In genomic region chr15:32829441-32829840, GRCh38 we compare ENCODE assay signal across 22 cellular contexts.
"Had no signal": no experiment of that assay in that cellular context is flagged by ENCODE, and none has a peak within 500 bp of the region (broad histone marks: within the 10 kb centered on the region; RNA-seq: fewer than 3 reads in every experiment).

No MANE protein-coding gene starts in this region.

- DNase-seq: activated CD8-positive, alpha-beta memory T cell treated with anti-CD3 and anti-CD28 coated beads for 24 hours; activated CD8-positive, alpha-beta memory T cell treated with anti-CD3 and anti-CD28 coated beads, Interleukin-2, amount 50 U/mL, for 4 hours; activated naive CD4-positive, alpha-beta T cell treated with Interleukin-2 at 50 U/mL for 16 hours; activated naive CD8-positive, alpha-beta T cell treated with anti-CD3 and anti-CD28 coated beads for 36 hours; activated T-cell treated with anti-CD3 and anti-CD28 coated beads, Interleukin-2, amount 50 U/mL, for 24 hours; amniotic stem cell; effector CD4-positive, alpha-beta T cell; erythroblast; foreskin melanocyte; hippocampal formation; left ventricle myocardium inferior; natural killer cell; ovary; psoas muscle; stimulated activated CD4-positive, alpha-beta T cell treated with anti-CD3 and anti-CD28 coated beads, Interleukin-12 subunit alpha, Interleukin-12 subunit beta, amount 100 ng/mL, for 4 hours; stimulated activated naive CD8-positive, alpha-beta T cell treated with anti-CD3 and anti-CD28 coated beads, Interleukin-15, amount 100 ng/mL, for 72 hours; T1000; tibial artery had no signal

- ATAC-seq: activated T-helper 17 cell treated with anti-CD3 and anti-CD28 coated beads, Interleukin-2, amount 50 U/mL, for 72 hours; natural killer cell; psoas muscle; stimulated activated effector memory CD8-positive, alpha-beta T cell treated with anti-CD3 and anti-CD28 coated beads, Interleukin-12 subunit alpha, Interleukin-12 subunit beta, amount 100 ng/mL, for 72 hours; stimulated activated naive CD8-positive, alpha-beta T cell treated with anti-CD3 and anti-CD28 coated beads, Interleukin-15, amount 100 ng/mL, for 72 hours; WTC11 had no signal

- H3K27ac ChIP-seq: left ventricle myocardium inferior, ovary, psoas muscle, right atrium auricular region, tibial artery had no signal

- H3K4me3 ChIP-seq: left ventricle myocardium inferior, ovary, psoas muscle, right atrium auricular region, tibial artery had no signal

- H3K9me3 ChIP-seq: left ventricle myocardium inferior, ovary, psoas muscle, right atrium auricular region, tibial artery had no signal

- H3K27me3 ChIP-seq: ovary, right atrium auricular region had no signal

- H3K4me1 ChIP-seq: left ventricle myocardium inferior, psoas muscle, right atrium auricular region, tibial artery had no signal

- H3K36me3 ChIP-seq: left ventricle myocardium inferior, ovary, right atrium auricular region, tibial artery had no signal
